Comparison of ENCODE assay signal across 1 cellular context in the genomic region with DNA sequence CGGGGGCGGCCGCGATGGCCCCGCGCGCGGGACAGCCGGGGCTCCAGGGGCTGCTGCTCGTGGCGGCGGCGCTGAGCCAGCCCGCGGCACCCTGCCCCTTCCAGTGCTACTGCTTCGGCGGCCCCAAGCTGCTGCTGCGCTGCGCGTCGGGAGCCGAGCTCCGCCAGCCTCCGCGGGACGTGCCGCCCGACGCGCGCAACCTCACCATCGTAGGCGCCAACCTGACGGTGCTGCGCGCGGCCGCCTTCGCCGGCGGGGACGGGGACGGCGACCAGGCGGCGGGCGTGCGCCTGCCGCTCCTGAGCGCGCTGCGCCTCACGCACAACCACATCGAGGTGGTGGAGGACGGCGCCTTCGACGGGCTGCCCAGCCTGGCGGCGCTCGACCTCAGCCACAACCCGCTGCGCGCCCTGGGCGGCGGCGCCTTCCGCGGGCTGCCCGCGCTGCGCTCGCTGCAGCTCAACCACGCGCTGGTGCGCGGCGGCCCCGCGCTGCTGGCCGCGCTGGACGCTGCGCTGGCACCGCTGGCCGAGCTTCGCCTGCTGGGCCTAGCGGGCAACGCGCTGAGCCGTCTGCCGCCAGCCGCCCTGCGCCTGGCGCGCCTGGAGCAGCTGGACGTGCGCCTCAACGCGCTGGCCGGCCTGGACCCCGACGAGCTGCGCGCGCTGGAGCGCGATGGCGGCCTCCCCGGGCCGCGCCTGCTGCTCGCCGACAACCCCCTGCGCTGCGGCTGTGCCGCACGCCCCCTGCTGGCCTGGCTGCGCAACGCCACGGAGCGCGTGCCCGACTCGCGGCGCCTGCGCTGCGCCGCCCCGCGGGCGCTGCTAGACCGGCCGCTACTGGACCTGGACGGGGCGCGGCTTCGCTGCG.
TF ChIP-seq lines count a peak whose summit lies in the region.

No MANE protein-coding gene starts in this region.

TF ChIP-seq in K562, 482 proteins besides CTCF, POLR2A, EP300 and RAD21 (continued from another document and continues in another):
- TF ChIP-seq, protein P1, sequence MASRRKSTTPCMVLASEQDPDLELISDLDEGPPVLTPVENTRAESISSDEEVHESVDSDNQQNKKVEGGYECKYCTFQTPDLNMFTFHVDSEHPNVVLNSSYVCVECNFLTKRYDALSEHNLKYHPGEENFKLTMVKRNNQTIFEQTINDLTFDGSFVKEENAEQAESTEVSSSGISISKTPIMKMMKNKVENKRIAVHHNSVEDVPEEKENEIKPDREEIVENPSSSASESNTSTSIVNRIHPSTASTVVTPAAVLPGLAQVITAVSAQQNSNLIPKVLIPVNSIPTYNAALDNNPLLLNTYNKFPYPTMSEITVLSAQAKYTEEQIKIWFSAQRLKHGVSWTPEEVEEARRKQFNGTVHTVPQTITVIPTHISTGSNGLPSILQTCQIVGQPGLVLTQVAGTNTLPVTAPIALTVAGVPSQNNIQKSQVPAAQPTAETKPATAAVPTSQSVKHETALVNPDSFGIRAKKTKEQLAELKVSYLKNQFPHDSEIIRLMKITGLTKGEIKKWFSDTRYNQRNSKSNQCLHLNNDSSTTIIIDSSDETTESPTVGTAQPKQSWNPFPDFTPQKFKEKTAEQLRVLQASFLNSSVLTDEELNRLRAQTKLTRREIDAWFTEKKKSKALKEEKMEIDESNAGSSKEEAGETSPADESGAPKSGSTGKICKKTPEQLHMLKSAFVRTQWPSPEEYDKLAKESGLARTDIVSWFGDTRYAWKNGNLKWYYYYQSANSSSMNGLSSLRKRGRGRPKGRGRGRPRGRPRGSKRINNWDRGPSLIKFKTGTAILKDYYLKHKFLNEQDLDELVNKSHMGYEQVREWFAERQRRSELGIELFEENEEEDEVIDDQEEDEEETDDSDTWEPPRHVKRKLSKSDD (conservative IDR thresholded peaks at IDR 0.05; ENCODE audit: low read length): peak; percentile 72; the same call in 1 of the 2 replicates
- TF ChIP-seq TCF7L2 (IDR thresholded peaks at IDR 0.05; ENCODE audit: low read depth, low read length) (no peak), TEAD1 (CRISPR knock-in tag; IDR thresholded peaks at IDR 0.05) (peak in 1 of 2 experiments; percentile 77; a peak in 1 of 4 replicates), SMC3 (conservative IDR thresholded peaks at IDR 0.05; ENCODE audit: insufficient read depth, low read depth, low read length) (peak; percentile 96), CBFA2T2 (conservative IDR thresholded peaks at IDR 0.05) (no peak), YY1 (IDR thresholded peaks at IDR 0.05; ENCODE audit: borderline replicate concordance in 1 of 3, control insufficient read depth in 1 of 3, extremely low read depth in 1 of 3, insufficient read depth in 3 of 3, insufficient read length in 1 of 3, insufficient replicate concordance in 2 of 3, low read depth in 1 of 3, low read length in 2 of 3) (peak; percentile 45 to 93 (median 85)), CBX5 (IDR thresholded peaks at IDR 0.05; ENCODE audit: borderline replicate concordance, low read depth) (no peak), ERF (CRISPR knock-in tag; IDR thresholded peaks at IDR 0.05) (peak; percentile 91; the same call in 1 of the 2 replicates), MYC (IDR thresholded peaks at IDR 0.05; ENCODE audit: low read depth, low read length) (peak; percentile 82), MYC (CRISPR knock-in tag; IDR thresholded peaks at IDR 0.05; ENCODE audit: borderline replicate concordance, low read depth) (no peak), MEF2D (tag; conservative IDR thresholded peaks at IDR 0.05; ENCODE audit: low read depth) (no peak), MTF1 (CRISPR knock-in tag; IDR thresholded peaks at IDR 0.05; ENCODE audit: borderline replicate concordance) (no peak), CCNT2 (IDR thresholded peaks at IDR 0.05; ENCODE audit: borderline replicate concordance, extremely low read depth, insufficient read length, low read depth, low read length) (peak; percentile 84), TEAD4 (IDR thresholded peaks at IDR 0.05; ENCODE audit: low read length) (no peak), TEAD4 (CRISPR knock-in tag; IDR thresholded peaks at IDR 0.05; ENCODE audit: borderline replicate concordance) (peak; percentile 73; the same call in 1 of the 2 replicates), FOXK1 (CRISPR knock-in tag; IDR thresholded peaks at IDR 0.05; ENCODE audit: borderline replicate concordance) (no peak), RBFOX2 (IDR thresholded peaks at IDR 0.05; ENCODE audit: low read depth, low read length) (peak; percentile 62), FOSL1 (tag; conservative IDR thresholded peaks at IDR 0.05) (peak; percentile 44), ZNF282 (CRISPR knock-in tag; IDR thresholded peaks at IDR 0.05) (peak; percentile 69; the same call in 1 of the 2 replicates), ZNF584 (CRISPR knock-in tag; IDR thresholded peaks at IDR 0.05; ENCODE audit: low read depth) (peak; percentile 59; the same call in 1 of the 2 replicates), GATAD2B (IDR thresholded peaks at IDR 0.05; ENCODE audit: borderline replicate concordance) (peak; percentile 68; the same call in 1 of the 2 replicates), L3MBTL2 (IDR thresholded peaks at IDR 0.05) (peak; percentile 86), EZH2 (IDR thresholded peaks at IDR 0.05; ENCODE audit: borderline replicate concordance, low read depth, low read length) (no peak), PHF8 (IDR thresholded peaks at IDR 0.05; ENCODE audit: borderline replicate concordance, low read length) (peak; percentile 76; the same call in 1 of the 2 replicates), ZNF24 (IDR thresholded peaks at IDR 0.05) (0 out of 2 replicates have a peak, but pooled peaks have one; percentile 69), FOXM1 (IDR thresholded peaks at IDR 0.05; ENCODE audit: low read depth) (no peak), FOXM1 (CRISPR knock-in tag; IDR thresholded peaks at IDR 0.05; ENCODE audit: low read depth) (peak; percentile 89), ZNF589 (CRISPR knock-in tag; IDR thresholded peaks at IDR 0.05; ENCODE audit: low read depth) (peak; percentile 58; the same call in 1 of the 2 replicates), MAZ (CRISPR knock-in tag; conservative IDR thresholded peaks at IDR 0.05 in 1 of 2, IDR thresholded peaks at IDR 0.05 in 1 of 2) (peak in 1 of 2 experiments; percentile 89; a peak in 2 of 4 replicates), NR3C1 (CRISPR knock-in tag; IDR thresholded peaks at IDR 0.05) (peak; percentile 91), CREBBP (IDR thresholded peaks at IDR 0.05; ENCODE audit: low read depth, low read length) (no peak)
- TF ChIP-seq, protein P2, sequence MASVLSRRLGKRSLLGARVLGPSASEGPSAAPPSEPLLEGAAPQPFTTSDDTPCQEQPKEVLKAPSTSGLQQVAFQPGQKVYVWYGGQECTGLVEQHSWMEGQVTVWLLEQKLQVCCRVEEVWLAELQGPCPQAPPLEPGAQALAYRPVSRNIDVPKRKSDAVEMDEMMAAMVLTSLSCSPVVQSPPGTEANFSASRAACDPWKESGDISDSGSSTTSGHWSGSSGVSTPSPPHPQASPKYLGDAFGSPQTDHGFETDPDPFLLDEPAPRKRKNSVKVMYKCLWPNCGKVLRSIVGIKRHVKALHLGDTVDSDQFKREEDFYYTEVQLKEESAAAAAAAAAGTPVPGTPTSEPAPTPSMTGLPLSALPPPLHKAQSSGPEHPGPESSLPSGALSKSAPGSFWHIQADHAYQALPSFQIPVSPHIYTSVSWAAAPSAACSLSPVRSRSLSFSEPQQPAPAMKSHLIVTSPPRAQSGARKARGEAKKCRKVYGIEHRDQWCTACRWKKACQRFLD (CRISPR knock-in tag; IDR thresholded peaks at IDR 0.05): peak; percentile 87
- TF ChIP-seq, protein P3, sequence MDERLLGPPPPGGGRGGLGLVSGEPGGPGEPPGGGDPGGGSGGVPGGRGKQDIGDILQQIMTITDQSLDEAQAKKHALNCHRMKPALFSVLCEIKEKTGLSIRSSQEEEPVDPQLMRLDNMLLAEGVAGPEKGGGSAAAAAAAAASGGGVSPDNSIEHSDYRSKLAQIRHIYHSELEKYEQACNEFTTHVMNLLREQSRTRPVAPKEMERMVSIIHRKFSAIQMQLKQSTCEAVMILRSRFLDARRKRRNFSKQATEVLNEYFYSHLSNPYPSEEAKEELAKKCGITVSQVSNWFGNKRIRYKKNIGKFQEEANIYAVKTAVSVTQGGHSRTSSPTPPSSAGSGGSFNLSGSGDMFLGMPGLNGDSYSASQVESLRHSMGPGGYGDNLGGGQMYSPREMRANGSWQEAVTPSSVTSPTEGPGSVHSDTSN (CRISPR knock-in tag; IDR thresholded peaks at IDR 0.05; ENCODE audit: low read depth): no peak
- TF ChIP-seq, protein P3 (tag; conservative IDR thresholded peaks at IDR 0.05; ENCODE audit: low read depth): no peak
- TF ChIP-seq, protein P4, sequence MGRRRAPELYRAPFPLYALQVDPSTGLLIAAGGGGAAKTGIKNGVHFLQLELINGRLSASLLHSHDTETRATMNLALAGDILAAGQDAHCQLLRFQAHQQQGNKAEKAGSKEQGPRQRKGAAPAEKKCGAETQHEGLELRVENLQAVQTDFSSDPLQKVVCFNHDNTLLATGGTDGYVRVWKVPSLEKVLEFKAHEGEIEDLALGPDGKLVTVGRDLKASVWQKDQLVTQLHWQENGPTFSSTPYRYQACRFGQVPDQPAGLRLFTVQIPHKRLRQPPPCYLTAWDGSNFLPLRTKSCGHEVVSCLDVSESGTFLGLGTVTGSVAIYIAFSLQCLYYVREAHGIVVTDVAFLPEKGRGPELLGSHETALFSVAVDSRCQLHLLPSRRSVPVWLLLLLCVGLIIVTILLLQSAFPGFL (CRISPR knock-in tag; IDR thresholded peaks at IDR 0.05): no peak
- TF ChIP-seq, protein P5, sequence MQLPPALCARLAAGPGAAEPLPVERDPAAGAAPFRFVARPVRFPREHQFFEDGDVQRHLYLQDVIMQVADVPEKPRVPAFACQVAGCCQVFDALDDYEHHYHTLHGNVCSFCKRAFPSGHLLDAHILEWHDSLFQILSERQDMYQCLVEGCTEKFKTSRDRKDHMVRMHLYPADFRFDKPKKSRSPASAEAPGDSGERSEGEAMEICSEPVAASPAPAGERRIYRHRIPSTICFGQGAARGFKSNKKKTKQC (CRISPR knock-in tag; IDR thresholded peaks at IDR 0.05): peak; percentile 77; the same call in 1 of the 2 replicates
- TF ChIP-seq, protein P6, sequence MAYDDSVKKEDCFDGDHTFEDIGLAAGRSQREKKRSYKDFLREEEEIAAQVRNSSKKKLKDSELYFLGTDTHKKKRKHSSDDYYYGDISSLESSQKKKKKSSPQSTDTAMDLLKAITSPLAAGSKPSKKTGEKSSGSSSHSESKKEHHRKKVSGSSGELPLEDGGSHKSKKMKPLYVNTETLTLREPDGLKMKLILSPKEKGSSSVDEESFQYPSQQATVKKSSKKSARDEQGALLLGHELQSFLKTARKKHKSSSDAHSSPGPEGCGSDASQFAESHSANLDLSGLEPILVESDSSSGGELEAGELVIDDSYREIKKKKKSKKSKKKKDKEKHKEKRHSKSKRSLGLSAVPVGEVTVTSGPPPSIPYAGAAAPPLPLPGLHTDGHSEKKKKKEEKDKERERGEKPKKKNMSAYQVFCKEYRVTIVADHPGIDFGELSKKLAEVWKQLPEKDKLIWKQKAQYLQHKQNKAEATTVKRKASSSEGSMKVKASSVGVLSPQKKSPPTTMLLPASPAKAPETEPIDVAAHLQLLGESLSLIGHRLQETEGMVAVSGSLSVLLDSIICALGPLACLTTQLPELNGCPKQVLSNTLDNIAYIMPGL (CRISPR knock-in tag; IDR thresholded peaks at IDR 0.05): peak; percentile 95; the same call in 1 of the 2 replicates
- TF ChIP-seq, protein P7, sequence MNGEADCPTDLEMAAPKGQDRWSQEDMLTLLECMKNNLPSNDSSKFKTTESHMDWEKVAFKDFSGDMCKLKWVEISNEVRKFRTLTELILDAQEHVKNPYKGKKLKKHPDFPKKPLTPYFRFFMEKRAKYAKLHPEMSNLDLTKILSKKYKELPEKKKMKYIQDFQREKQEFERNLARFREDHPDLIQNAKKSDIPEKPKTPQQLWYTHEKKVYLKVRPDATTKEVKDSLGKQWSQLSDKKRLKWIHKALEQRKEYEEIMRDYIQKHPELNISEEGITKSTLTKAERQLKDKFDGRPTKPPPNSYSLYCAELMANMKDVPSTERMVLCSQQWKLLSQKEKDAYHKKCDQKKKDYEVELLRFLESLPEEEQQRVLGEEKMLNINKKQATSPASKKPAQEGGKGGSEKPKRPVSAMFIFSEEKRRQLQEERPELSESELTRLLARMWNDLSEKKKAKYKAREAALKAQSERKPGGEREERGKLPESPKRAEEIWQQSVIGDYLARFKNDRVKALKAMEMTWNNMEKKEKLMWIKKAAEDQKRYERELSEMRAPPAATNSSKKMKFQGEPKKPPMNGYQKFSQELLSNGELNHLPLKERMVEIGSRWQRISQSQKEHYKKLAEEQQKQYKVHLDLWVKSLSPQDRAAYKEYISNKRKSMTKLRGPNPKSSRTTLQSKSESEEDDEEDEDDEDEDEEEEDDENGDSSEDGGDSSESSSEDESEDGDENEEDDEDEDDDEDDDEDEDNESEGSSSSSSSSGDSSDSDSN (IDR thresholded peaks at IDR 0.05; ENCODE audit: borderline replicate concordance in 1 of 2, low read depth in 2 of 2, low read length in 2 of 2): peak; percentile 78 to 93; a peak in 3 of 4 replicates
- TF ChIP-seq, protein P8, sequence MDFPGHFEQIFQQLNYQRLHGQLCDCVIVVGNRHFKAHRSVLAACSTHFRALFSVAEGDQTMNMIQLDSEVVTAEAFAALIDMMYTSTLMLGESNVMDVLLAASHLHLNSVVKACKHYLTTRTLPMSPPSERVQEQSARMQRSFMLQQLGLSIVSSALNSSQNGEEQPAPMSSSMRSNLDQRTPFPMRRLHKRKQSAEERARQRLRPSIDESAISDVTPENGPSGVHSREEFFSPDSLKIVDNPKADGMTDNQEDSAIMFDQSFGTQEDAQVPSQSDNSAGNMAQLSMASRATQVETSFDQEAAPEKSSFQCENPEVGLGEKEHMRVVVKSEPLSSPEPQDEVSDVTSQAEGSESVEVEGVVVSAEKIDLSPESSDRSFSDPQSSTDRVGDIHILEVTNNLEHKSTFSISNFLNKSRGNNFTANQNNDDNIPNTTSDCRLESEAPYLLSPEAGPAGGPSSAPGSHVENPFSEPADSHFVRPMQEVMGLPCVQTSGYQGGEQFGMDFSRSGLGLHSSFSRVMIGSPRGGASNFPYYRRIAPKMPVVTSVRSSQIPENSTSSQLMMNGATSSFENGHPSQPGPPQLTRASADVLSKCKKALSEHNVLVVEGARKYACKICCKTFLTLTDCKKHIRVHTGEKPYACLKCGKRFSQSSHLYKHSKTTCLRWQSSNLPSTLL (IDR thresholded peaks at IDR 0.05): no peak
- TF ChIP-seq, protein P9, sequence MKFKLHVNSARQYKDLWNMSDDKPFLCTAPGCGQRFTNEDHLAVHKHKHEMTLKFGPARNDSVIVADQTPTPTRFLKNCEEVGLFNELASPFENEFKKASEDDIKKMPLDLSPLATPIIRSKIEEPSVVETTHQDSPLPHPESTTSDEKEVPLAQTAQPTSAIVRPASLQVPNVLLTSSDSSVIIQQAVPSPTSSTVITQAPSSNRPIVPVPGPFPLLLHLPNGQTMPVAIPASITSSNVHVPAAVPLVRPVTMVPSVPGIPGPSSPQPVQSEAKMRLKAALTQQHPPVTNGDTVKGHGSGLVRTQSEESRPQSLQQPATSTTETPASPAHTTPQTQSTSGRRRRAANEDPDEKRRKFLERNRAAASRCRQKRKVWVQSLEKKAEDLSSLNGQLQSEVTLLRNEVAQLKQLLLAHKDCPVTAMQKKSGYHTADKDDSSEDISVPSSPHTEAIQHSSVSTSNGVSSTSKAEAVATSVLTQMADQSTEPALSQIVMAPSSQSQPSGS (CRISPR knock-in tag; IDR thresholded peaks at IDR 0.05): 0 out of 2 replicates have a peak, but pooled peaks have one; percentile 49
